2 cellular contexts compared by ENCODE assay signal in genomic region chr4:29289118-29289517, GRCh38.
A peak's percentile ranks its signal among the peaks of the same experiment; 100 is the strongest.
TF ChIP-seq lines count a peak whose summit lies in the region.

No MANE protein-coding gene starts in this region.

TF ChIP-seq in IMR-90, 13 proteins besides CTCF, POLR2A, EP300 and RAD21:
- TF ChIP-seq NFE2L2 (IDR thresholded peaks at IDR 0.05; ENCODE audit: low read depth, low read length), result no peak
- peak; percentile 75 for TF ChIP-seq MAFK (IDR thresholded peaks at IDR 0.05; ENCODE audit: low read depth, low read length)
- TF ChIP-seq CEBPB (IDR thresholded peaks at IDR 0.05; ENCODE audit: low read depth, low read length), result no peak

TF ChIP-seq in K562, 482 proteins besides CTCF, POLR2A, EP300 and RAD21:
- 0 out of 2 replicates have a peak, but pooled peaks have one; percentile 7 for TF ChIP-seq C11orf30 (IDR thresholded peaks at IDR 0.05; ENCODE audit: low read depth)
- peak; percentile 68; the same call in 1 of the 2 replicates for TF ChIP-seq ZNF316 (IDR thresholded peaks at IDR 0.05)
- TF ChIP-seq, protein P1, sequence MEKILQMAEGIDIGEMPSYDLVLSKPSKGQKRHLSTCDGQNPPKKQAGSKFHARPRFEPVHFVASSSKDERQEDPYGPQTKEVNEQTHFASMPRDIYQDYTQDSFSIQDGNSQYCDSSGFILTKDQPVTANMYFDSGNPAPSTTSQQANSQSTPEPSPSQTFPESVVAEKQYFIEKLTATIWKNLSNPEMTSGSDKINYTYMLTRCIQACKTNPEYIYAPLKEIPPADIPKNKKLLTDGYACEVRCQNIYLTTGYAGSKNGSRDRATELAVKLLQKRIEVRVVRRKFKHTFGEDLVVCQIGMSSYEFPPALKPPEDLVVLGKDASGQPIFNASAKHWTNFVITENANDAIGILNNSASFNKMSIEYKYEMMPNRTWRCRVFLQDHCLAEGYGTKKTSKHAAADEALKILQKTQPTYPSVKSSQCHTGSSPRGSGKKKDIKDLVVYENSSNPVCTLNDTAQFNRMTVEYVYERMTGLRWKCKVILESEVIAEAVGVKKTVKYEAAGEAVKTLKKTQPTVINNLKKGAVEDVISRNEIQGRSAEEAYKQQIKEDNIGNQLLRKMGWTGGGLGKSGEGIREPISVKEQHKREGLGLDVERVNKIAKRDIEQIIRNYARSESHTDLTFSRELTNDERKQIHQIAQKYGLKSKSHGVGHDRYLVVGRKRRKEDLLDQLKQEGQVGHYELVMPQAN (IDR thresholded peaks at IDR 0.05; ENCODE audit: borderline replicate concordance), result no peak
- no peak for TF ChIP-seq MAFG (tag; conservative IDR thresholded peaks at IDR 0.05)
- no peak for TF ChIP-seq ZNF212 (CRISPR knock-in tag; IDR thresholded peaks at IDR 0.05)
- TF ChIP-seq MAFK (IDR thresholded peaks at IDR 0.05; ENCODE audit: low read length), result peak; percentile 28; the same call in 1 of the 2 replicates
